ENCODE assay signal across 17 cellular contexts in the genomic region with DNA sequence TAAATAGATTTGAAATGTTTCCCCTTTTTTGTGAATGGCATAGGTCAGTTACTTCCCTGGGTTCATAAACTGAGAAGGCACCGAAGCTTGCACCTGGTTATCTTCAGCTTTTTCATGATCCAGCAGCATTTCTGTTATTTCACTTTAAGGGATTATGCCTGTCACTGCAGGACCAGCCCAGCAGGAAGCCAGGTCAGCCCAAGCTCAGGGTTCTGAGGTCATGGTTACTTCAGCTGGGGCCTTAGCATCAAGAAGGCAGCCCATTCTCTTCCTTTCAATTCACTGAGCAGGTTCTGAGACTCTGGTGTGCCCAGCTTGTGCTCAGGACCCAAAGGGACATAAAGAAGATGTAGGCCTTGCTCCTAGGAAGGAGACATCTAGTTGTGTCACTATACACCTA.
DNase-seq lines count a peak whose midpoint lies in the region; ATAC-seq lines count a peak whose summit lies in the region.
"Had no signal": no experiment of that assay in that cellular context is flagged by ENCODE, and none has a peak within 500 bp of the region (broad histone marks: within the 10 kb centered on the region; RNA-seq: fewer than 3 reads in every experiment).

No MANE protein-coding gene starts in this region.

- no peak overlapping the region for H4K91ac ChIP-seq in neuronal stem cell (ENCODE audit: low read depth, low read length, poor library complexity)

- DNase-seq in NCI-H510A treated with DMSO at 0.1 percent for 48 hours (lab: John Stamatoyannopoulos, UW): peak; percentile 38
- no peak for DNase-seq in NCI-H510A (lab: John Stamatoyannopoulos, UW)
- DNase-seq in NCI-H774 (lab: John Stamatoyannopoulos, UW): peak; percentile 24
- DNase-seq in neuronal stem cell (ENCODE audit: low spot score): no peak
- DNase-seq: CD4-positive, alpha-beta T cell; DND-41; H7; Kasumi-1; MV-4-11; NCI-H1105; NCI-H1436 treated with DMSO at 0.1 percent for 48 hours; SJCRH30 had no signal

- H2BK5ac ChIP-seq in neuronal stem cell (ENCODE audit: low read length): no peak overlapping the region

- H2AFZ ChIP-seq in neuronal stem cell (ENCODE audit: low read length): no peak overlapping the region

- no peak overlapping the region for H3K14ac ChIP-seq in neuronal stem cell (ENCODE audit: low read length)

- no peak overlapping the region for H4K8ac ChIP-seq in neuronal stem cell (ENCODE audit: low read depth, low read length)

- no peak overlapping the region for H3K23ac ChIP-seq in neuronal stem cell (ENCODE audit: low read depth, low read length, poor library complexity)

- H3K9me3 ChIP-seq in neuronal stem cell (replicated peaks in 1 of 2; ENCODE audit: control insufficient read depth in 2 of 2, insufficient read depth in 1 of 2, low read depth in 1 of 2, low read length in 2 of 2): no peaks in the 10 kb centered on the region
- H3K9me3 ChIP-seq: BLaER1, SJCRH30 had no signal

- H3K79me1 ChIP-seq in neuronal stem cell (ENCODE audit: low read depth, low read length): no peaks in the 10 kb centered on the region

- H3K4me2 ChIP-seq in neuronal stem cell (ENCODE audit: insufficient read depth, low read length, poor library complexity, severe bottlenecking): no peak overlapping the region
- H3K4me2 ChIP-seq: BLaER1 had no signal

- H3K27me3 ChIP-seq in neuronal stem cell (ENCODE audit: control insufficient read depth in 3 of 3, insufficient read depth in 3 of 3, low read depth in 1 of 3, low read length in 3 of 3): no peaks in the 10 kb centered on the region
- H3K27me3 ChIP-seq: BLaER1, SJCRH30 had no signal

- no peak overlapping the region for H2BK15ac ChIP-seq in neuronal stem cell (ENCODE audit: low read length)

- no peak overlapping the region for H2AK5ac ChIP-seq in neuronal stem cell (ENCODE audit: low read depth, low read length)

- no peak overlapping the region for H2BK120ac ChIP-seq in neuronal stem cell (ENCODE audit: low read depth, low read length)

- H3K9ac ChIP-seq in neuronal stem cell (ENCODE audit: low read depth, low read length, poor library complexity): no peak overlapping the region
- H3K9ac ChIP-seq: BLaER1 had no signal

- ATAC-seq in esophagus mucosa (peak; percentile 49), GM18870 (IDR thresholded peaks at IDR 0.05; ENCODE audit: unreplicated experiment) (no peak), HG03520 (IDR thresholded peaks at IDR 0.05; ENCODE audit: unreplicated experiment) (no peak)
- ATAC-seq: HepG2 had no signal

- H3K36me3 ChIP-seq in neuronal stem cell (replicated peaks in 1 of 2; ENCODE audit: control insufficient read depth in 2 of 2, insufficient read depth in 2 of 2, low read length in 2 of 2): no peaks in the 10 kb centered on the region
- H3K36me3 ChIP-seq: BLaER1, SJCRH30 had no signal

- no CpG with 5 or more reads among the region's 1 CpG for WGBS in neuronal stem cell (ENCODE audit: extremely low coverage in 2 of 2, insufficient read length in 2 of 2, insufficient replicate concordance in 1 of 2), 2 donors

- H3K27ac ChIP-seq in neuronal stem cell (replicated peaks; ENCODE audit: low read length): no peak overlapping the region
- H3K27ac ChIP-seq: BLaER1, SJCRH30 had no signal

- H3K4me3 ChIP-seq in neuronal stem cell (ENCODE audit: low read length in 2 of 2): no peak overlapping the region
- H3K4me3 ChIP-seq: BLaER1, SJCRH30 had no signal

- H3K4ac ChIP-seq in neuronal stem cell (ENCODE audit: low read length): no peak overlapping the region

- H3K18ac ChIP-seq in neuronal stem cell (ENCODE audit: low read length): no peak overlapping the region

- H2BK12ac ChIP-seq in neuronal stem cell (ENCODE audit: low read length): no peak overlapping the region

- H3K4me1 ChIP-seq in neuronal stem cell (ENCODE audit: control insufficient read depth in 2 of 2, insufficient read depth in 1 of 2, low read depth in 1 of 2, low read length in 2 of 2): peaks cover 11 to 13% of the 10 kb centered on the region in 2 donors
- H3K4me1 ChIP-seq: BLaER1, SJCRH30 had no signal

Comparison
In these comparisons a context has a peak if more than half of its experiments do, and no peak if none do; other contexts are left out.
1. DNase-seq: peak in NCI-H510A treated with DMSO at 0.1 percent for 48 hours (single experiment) and NCI-H774 (single experiment); none in NCI-H510A (single experiment) and neuronal stem cell (single experiment).